1 cellular context compared by ENCODE assay signal in the genomic region with DNA sequence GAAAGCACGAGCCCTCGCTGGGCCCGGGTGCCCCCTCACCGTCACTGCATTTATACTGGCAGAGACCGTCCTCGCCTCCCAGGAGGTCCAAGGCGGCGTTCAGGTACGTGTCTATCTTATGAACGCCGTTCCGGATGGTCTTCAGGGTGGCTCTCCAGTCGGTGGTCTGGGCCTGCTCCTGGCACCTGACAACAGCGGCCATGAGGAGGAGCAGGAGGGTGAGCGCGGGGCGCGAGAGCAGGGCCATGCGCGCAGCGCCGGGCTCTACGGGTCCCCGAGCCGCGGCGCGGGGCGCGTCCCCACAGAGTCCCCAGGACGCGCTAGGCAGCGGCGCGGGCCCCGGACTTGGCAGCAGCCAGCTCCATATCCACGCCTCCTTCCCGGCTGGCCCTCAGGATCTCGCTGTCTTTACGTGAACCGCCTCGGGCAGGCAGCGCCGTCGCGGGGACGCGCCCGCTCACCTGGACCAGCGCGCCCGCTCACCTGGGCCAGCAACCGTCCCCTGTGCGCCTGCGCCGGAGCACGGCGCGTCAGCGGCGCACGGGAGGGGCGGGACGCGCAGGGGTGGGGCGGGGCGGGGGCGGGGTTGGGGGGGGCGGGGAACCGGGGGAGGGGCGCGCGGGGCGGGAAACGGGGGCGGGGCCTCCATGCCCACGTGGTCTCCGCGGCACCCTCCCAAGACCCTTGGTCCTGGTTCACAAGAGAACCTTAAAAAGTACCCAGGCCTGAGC.
TF ChIP-seq lines count a peak whose summit lies in the region.

A gene (minus strand): TSS at position 508 of the 731 bp plus-strand sequence. CDS start 261 bp downstream, at position 247.

TF ChIP-seq in HepG2, 621 proteins besides CTCF, POLR2A, EP300 and RAD21 (continued from another document and continues in another):
- TF ChIP-seq ZMAT3 (CRISPR knock-in tag; conservative IDR thresholded peaks at IDR 0.05) (no peak), ZNF251 (CRISPR knock-in tag; IDR thresholded peaks at IDR 0.05) (no peak), HOXA3 (CRISPR knock-in tag; IDR thresholded peaks at IDR 0.05) (peak; percentile 34; the same call in 1 of the 2 replicates), FIP1L1 (IDR thresholded peaks at IDR 0.05; ENCODE audit: borderline replicate concordance, insufficient read depth, low read depth, low read length) (no peak), FOXA1 (IDR thresholded peaks at IDR 0.05) (no peak), FOXA1 (CRISPR knock-in tag; IDR thresholded peaks at IDR 0.05) (no peak), ZNF17 (CRISPR knock-in tag; IDR thresholded peaks at IDR 0.05) (no peak), CENPX (CRISPR knock-in tag; IDR thresholded peaks at IDR 0.05) (no peak), CEBPG (CRISPR knock-in tag; IDR thresholded peaks at IDR 0.05) (no peak), CAMTA2 (CRISPR knock-in tag; IDR thresholded peaks at IDR 0.05; ENCODE audit: borderline replicate concordance) (no peak; the same call in 1 of the 2 replicates), BRD4 (CRISPR knock-in tag; IDR thresholded peaks at IDR 0.05) (0 out of 2 replicates have a peak, but pooled peaks have one; percentile 33), PCBP1 (IDR thresholded peaks at IDR 0.05; ENCODE audit: borderline replicate concordance, low read depth, low read length) (0 out of 2 replicates have a peak, but pooled peaks have one; percentile 31), DR1 (CRISPR knock-in tag; IDR thresholded peaks at IDR 0.05) (0 out of 2 replicates have a peak, but pooled peaks have one; percentile 19), KAT7 (CRISPR knock-in tag; IDR thresholded peaks at IDR 0.05; ENCODE audit: borderline replicate concordance) (peak; percentile 61; the same call in 1 of the 2 replicates), ZNF205 (CRISPR knock-in tag; IDR thresholded peaks at IDR 0.05) (0 out of 2 replicates have a peak, but pooled peaks have one; percentile 11), MIER2 (CRISPR knock-in tag; IDR thresholded peaks at IDR 0.05) (no peak), MBD4 (IDR thresholded peaks at IDR 0.05; ENCODE audit: borderline replicate concordance, low read length) (no peak), SP4 (CRISPR knock-in tag; IDR thresholded peaks at IDR 0.05) (peak; percentile 31; the same call in 1 of the 2 replicates), NFRKB (IDR thresholded peaks at IDR 0.05) (no peak), KDM6A (CRISPR knock-in tag; IDR thresholded peaks at IDR 0.05; ENCODE audit: low read depth) (no peak), MLLT10 (CRISPR knock-in tag; IDR thresholded peaks at IDR 0.05) (no peak), RFXAP (CRISPR knock-in tag; IDR thresholded peaks at IDR 0.05; ENCODE audit: borderline replicate concordance) (peak; percentile 15; the same call in 1 of the 2 replicates), ZZZ3 (CRISPR knock-in tag; IDR thresholded peaks at IDR 0.05; ENCODE audit: borderline replicate concordance) (no peak), ZNF253 (CRISPR knock-in tag; IDR thresholded peaks at IDR 0.05; ENCODE audit: borderline replicate concordance) (peak; percentile 73; the same call in 1 of the 2 replicates), ZNF274 (CRISPR knock-in tag; IDR thresholded peaks at IDR 0.05) (0 out of 2 replicates have a peak, but pooled peaks have one; percentile 25), SAFB2 (CRISPR knock-in tag; IDR thresholded peaks at IDR 0.05; ENCODE audit: borderline replicate concordance, low read depth) (peak; percentile 73; the same call in 1 of the 2 replicates), ZKSCAN5 (CRISPR knock-in tag; IDR thresholded peaks at IDR 0.05) (no peak), ZNF558 (CRISPR knock-in tag; IDR thresholded peaks at IDR 0.05; ENCODE audit: borderline replicate concordance) (peak; percentile 67; the same call in 1 of the 2 replicates), KMT2B (CRISPR knock-in tag; IDR thresholded peaks at IDR 0.05) (peak; percentile 61; the same call in 1 of the 2 replicates), ZNF563 (CRISPR knock-in tag; IDR thresholded peaks at IDR 0.05) (peak; percentile 52; the same call in 1 of the 2 replicates), ZNF670 (CRISPR knock-in tag; IDR thresholded peaks at IDR 0.05; ENCODE audit: borderline replicate concordance) (peak; percentile 48; the same call in 1 of the 2 replicates)
- TF ChIP-seq, protein P1, sequence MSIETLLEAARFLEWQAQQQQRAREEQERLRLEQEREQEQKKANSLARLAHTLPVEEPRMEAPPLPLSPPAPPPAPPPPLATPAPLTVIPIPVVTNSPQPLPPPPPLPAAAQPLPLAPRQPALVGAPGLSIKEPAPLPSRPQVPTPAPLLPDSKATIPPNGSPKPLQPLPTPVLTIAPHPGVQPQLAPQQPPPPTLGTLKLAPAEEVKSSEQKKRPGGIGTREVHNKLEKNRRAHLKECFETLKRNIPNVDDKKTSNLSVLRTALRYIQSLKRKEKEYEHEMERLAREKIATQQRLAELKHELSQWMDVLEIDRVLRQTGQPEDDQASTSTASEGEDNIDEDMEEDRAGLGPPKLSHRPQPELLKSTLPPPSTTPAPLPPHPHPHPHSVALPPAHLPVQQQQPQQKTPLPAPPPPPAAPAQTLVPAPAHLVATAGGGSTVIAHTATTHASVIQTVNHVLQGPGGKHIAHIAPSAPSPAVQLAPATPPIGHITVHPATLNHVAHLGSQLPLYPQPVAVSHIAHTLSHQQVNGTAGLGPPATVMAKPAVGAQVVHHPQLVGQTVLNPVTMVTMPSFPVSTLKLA (IDR thresholded peaks at IDR 0.05), result no peak
- TF ChIP-seq, protein P2, sequence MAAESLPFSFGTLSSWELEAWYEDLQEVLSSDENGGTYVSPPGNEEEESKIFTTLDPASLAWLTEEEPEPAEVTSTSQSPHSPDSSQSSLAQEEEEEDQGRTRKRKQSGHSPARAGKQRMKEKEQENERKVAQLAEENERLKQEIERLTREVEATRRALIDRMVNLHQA (CRISPR knock-in tag; IDR thresholded peaks at IDR 0.05), result no peak
- TF ChIP-seq, protein P3, sequence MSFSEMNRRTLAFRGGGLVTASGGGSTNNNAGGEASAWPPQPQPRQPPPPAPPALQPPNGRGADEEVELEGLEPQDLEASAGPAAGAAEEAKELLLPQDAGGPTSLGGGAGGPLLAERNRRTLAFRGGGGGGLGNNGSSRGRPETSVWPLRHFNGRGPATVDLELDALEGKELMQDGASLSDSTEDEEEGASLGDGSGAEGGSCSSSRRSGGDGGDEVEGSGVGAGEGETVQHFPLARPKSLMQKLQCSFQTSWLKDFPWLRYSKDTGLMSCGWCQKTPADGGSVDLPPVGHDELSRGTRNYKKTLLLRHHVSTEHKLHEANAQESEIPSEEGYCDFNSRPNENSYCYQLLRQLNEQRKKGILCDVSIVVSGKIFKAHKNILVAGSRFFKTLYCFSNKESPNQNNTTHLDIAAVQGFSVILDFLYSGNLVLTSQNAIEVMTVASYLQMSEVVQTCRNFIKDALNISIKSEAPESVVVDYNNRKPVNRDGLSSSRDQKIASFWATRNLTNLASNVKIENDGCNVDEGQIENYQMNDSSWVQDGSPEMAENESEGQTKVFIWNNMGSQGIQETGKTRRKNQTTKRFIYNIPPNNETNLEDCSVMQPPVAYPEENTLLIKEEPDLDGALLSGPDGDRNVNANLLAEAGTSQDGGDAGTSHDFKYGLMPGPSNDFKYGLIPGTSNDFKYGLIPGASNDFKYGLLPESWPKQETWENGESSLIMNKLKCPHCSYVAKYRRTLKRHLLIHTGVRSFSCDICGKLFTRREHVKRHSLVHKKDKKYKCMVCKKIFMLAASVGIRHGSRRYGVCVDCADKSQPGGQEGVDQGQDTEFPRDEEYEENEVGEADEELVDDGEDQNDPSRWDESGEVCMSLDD (CRISPR knock-in tag; IDR thresholded peaks at IDR 0.05; ENCODE audit: borderline replicate concordance), result no peak
- TF ChIP-seq, protein P4, sequence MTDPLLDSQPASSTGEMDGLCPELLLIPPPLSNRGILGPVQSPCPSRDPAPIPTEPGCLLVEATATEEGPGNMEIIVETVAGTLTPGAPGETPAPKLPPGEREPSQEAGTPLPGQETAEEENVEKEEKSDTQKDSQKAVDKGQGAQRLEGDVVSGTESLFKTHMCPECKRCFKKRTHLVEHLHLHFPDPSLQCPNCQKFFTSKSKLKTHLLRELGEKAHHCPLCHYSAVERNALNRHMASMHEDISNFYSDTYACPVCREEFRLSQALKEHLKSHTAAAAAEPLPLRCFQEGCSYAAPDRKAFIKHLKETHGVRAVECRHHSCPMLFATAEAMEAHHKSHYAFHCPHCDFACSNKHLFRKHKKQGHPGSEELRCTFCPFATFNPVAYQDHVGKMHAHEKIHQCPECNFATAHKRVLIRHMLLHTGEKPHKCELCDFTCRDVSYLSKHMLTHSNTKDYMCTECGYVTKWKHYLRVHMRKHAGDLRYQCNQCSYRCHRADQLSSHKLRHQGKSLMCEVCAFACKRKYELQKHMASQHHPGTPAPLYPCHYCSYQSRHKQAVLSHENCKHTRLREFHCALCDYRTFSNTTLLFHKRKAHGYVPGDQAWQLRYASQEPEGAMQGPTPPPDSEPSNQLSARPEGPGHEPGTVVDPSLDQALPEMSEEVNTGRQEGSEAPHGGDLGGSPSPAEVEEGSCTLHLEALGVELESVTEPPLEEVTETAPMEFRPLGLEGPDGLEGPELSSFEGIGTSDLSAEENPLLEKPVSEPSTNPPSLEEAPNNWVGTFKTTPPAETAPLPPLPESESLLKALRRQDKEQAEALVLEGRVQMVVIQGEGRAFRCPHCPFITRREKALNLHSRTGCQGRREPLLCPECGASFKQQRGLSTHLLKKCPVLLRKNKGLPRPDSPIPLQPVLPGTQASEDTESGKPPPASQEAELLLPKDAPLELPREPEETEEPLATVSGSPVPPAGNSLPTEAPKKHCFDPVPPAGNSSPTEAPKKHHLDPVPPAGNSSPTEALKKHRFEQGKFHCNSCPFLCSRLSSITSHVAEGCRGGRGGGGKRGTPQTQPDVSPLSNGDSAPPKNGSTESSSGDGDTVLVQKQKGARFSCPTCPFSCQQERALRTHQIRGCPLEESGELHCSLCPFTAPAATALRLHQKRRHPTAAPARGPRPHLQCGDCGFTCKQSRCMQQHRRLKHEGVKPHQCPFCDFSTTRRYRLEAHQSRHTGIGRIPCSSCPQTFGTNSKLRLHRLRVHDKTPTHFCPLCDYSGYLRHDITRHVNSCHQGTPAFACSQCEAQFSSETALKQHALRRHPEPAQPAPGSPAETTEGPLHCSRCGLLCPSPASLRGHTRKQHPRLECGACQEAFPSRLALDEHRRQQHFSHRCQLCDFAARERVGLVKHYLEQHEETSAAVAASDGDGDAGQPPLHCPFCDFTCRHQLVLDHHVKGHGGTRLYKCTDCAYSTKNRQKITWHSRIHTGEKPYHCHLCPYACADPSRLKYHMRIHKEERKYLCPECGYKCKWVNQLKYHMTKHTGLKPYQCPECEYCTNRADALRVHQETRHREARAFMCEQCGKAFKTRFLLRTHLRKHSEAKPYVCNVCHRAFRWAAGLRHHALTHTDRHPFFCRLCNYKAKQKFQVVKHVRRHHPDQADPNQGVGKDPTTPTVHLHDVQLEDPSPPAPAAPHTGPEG (CRISPR knock-in tag; IDR thresholded peaks at IDR 0.05), result peak; percentile 83; the same call in 1 of the 2 replicates
- TF ChIP-seq, protein P5, sequence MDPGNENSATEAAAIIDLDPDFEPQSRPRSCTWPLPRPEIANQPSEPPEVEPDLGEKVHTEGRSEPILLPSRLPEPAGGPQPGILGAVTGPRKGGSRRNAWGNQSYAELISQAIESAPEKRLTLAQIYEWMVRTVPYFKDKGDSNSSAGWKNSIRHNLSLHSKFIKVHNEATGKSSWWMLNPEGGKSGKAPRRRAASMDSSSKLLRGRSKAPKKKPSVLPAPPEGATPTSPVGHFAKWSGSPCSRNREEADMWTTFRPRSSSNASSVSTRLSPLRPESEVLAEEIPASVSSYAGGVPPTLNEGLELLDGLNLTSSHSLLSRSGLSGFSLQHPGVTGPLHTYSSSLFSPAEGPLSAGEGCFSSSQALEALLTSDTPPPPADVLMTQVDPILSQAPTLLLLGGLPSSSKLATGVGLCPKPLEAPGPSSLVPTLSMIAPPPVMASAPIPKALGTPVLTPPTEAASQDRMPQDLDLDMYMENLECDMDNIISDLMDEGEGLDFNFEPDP (CRISPR knock-in tag; conservative IDR thresholded peaks at IDR 0.05), result no peak
- TF ChIP-seq, protein P6, sequence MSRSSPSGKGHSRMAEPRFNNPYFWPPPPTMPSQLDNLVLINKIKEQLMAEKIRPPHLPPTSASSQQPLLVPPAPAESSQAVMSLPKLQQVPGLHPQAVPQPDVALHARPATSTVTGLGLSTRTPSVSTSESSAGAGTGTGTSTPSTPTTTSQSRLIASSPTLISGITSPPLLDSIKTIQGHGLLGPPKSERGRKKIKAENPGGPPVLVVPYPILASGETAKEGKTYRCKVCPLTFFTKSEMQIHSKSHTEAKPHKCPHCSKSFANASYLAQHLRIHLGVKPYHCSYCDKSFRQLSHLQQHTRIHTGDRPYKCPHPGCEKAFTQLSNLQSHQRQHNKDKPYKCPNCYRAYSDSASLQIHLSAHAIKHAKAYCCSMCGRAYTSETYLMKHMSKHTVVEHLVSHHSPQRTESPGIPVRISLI (CRISPR knock-in tag; IDR thresholded peaks at IDR 0.05; ENCODE audit: borderline replicate concordance), result no peak
- TF ChIP-seq, protein P7, sequence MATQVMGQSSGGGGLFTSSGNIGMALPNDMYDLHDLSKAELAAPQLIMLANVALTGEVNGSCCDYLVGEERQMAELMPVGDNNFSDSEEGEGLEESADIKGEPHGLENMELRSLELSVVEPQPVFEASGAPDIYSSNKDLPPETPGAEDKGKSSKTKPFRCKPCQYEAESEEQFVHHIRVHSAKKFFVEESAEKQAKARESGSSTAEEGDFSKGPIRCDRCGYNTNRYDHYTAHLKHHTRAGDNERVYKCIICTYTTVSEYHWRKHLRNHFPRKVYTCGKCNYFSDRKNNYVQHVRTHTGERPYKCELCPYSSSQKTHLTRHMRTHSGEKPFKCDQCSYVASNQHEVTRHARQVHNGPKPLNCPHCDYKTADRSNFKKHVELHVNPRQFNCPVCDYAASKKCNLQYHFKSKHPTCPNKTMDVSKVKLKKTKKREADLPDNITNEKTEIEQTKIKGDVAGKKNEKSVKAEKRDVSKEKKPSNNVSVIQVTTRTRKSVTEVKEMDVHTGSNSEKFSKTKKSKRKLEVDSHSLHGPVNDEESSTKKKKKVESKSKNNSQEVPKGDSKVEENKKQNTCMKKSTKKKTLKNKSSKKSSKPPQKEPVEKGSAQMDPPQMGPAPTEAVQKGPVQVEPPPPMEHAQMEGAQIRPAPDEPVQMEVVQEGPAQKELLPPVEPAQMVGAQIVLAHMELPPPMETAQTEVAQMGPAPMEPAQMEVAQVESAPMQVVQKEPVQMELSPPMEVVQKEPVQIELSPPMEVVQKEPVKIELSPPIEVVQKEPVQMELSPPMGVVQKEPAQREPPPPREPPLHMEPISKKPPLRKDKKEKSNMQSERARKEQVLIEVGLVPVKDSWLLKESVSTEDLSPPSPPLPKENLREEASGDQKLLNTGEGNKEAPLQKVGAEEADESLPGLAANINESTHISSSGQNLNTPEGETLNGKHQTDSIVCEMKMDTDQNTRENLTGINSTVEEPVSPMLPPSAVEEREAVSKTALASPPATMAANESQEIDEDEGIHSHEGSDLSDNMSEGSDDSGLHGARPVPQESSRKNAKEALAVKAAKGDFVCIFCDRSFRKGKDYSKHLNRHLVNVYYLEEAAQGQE (IDR thresholded peaks at IDR 0.05; ENCODE audit: borderline replicate concordance in 1 of 2, low read depth in 1 of 2, low read length in 2 of 2), result no peak
- TF ChIP-seq, protein P8, sequence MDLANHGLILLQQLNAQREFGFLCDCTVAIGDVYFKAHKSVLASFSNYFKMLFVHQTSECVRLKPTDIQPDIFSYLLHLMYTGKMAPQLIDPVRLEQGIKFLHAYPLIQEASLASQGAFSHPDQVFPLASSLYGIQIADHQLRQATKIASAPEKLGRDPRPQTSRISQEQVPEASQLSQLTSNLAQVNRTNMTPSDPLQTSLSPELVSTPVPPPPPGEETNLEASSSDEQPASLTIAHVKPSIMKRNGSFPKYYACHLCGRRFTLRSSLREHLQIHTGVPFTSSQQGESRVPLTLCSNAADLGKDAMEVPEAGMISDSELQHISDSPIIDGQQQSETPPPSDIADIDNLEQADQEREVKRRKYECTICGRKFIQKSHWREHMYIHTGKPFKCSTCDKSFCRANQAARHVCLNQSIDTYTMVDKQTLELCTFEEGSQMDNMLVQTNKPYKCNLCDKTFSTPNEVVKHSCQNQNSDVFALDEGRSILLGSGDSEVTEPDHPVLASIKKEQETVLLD (CRISPR knock-in tag; IDR thresholded peaks at IDR 0.05; ENCODE audit: low read depth), result no peak
